Comparison of ENCODE assay signal across 1 cellular context in the genomic region with DNA sequence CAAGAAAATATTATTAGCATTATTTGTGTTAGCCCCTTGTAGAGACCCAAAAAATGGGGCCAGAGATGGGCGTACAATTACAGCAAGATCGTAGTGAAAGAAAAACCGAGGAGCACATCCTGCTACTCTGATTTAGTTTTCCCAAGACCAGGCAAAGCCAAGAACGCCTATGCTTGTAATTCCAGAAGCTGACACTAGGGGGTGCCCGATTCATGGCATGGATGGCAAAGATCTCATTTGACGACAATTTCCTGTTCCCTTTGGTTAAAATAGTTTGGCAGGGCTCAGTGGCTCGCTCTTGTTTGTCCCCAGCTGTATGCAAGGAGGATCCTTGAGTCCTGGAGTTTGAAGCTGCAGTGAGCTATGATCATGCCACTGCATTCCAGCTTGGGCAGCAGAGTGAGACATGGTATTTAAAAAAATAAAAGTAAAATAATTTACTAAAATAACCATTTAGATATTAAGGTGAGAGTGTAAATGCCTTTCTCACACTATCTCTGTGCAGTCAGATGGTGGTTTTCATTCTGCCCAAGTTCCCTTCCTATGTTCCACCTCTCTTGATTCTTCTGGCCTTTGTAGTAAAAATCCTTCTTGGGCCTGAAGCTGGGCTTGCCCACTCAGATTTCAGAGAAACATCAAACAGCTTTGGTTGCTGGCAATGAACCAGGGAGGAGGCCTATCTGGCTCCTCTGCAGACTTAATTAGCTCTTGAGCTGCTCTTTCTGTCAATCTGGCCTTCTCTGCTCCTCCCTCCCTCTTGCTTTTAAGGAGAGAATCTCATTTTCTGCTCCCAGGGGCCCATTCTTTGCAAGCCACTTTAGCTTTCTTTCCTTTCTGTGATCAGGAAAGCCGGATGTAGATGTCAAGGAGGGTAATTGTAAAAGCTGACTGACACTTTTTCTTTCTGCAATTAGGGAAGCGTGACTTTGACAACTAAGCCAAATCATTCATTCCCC.
TF ChIP-seq lines count a peak whose summit lies in the region.

No MANE protein-coding gene starts in this region.

TF ChIP-seq in H1, 55 proteins besides CTCF, POLR2A, EP300 and RAD21:
- TF ChIP-seq, protein P1, sequence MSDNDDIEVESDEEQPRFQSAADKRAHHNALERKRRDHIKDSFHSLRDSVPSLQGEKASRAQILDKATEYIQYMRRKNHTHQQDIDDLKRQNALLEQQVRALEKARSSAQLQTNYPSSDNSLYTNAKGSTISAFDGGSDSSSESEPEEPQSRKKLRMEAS (IDR thresholded peaks at IDR 0.05): no peak
- TF ChIP-seq TEAD4 (IDR thresholded peaks at IDR 0.05; ENCODE audit: low read depth, low read length) (no peak), TAF7 (optimal IDR thresholded peaks at IDR 0.05; ENCODE audit: borderline replicate concordance, low read depth, low read length) (no peak)
